In the genomic region with DNA sequence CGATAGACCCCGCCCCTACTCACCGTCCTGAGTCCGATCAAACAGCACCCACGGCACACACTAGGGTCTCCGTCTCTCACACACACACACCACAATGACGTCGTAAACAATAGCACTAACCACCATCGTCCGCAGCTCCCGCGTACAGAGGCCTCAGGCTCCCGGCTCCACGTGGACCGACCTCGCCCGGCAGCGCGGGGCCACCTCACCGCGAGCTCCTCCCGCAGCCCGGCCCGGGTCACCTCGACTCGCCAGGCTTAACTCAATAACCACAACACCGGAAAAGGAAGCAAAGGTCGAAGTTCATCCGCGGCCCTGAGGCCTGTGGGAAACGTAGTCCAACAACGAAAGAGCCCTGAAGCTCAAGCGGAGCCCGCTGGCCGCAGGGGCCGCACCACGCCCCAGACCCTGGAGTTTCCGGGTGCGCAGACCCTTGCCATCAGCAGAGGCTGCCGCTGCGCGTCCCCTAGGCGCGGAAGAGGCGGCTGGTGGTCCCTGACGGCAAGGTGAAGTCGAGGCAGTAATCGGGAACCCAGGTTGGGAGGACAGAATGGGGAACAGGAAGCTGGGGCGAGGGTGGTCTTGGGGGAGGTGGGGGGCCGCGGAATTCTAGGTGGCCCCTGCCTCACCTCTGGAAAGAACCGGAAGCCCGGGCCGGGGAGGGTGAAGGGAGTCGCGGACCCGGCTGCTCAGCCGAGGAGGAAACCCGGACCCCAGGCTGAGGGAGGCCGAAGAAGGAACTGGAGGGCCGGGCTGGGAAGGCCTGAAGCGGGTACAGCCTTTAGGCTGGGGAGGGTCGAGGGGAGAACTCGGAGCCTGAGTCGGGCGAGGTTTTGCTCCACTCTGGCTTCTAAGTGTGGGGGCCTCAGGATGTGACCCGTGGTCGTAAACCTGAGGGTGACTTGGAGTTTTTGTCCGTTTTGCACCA, we compare ENCODE assay signal across 1 cellular context.
TF ChIP-seq lines count a peak whose summit lies in the region.

A gene (minus strand): TSS at position 273 of the 928 bp plus-strand sequence. CDS start 946 bp downstream, outside the sequence.

TF ChIP-seq in K562, 482 proteins besides CTCF, POLR2A, EP300 and RAD21 (continued from another document):
- TF ChIP-seq, protein P1, sequence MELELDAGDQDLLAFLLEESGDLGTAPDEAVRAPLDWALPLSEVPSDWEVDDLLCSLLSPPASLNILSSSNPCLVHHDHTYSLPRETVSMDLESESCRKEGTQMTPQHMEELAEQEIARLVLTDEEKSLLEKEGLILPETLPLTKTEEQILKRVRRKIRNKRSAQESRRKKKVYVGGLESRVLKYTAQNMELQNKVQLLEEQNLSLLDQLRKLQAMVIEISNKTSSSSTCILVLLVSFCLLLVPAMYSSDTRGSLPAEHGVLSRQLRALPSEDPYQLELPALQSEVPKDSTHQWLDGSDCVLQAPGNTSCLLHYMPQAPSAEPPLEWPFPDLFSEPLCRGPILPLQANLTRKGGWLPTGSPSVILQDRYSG (tag; conservative IDR thresholded peaks at IDR 0.05; ENCODE audit: low read depth) = 0 out of 2 replicates have a peak, but pooled peaks have one; percentile 59
- TF ChIP-seq ZBTB17 (CRISPR knock-in tag; IDR thresholded peaks at IDR 0.05) (peak; percentile 66; the same call in 1 of the 2 replicates), IFI16 (CRISPR knock-in tag; IDR thresholded peaks at IDR 0.05) (no peak), GABPB1 (CRISPR knock-in tag; IDR thresholded peaks at IDR 0.05) (peak; percentile 95), CBX1 (IDR thresholded peaks at IDR 0.05; ENCODE audit: low read depth) (peak; percentile 75; the same call in 1 of the 2 replicates), EGR1 (conservative IDR thresholded peaks at IDR 0.05) (no peak), LEF1 (IDR thresholded peaks at IDR 0.05) (no peak), ZFP30 (CRISPR knock-in tag; IDR thresholded peaks at IDR 0.05; ENCODE audit: borderline replicate concordance) (no peak), CBX2 (IDR thresholded peaks at IDR 0.05; ENCODE audit: insufficient read depth, low read length, poor library complexity, severe bottlenecking) (no peak), TBP (optimal IDR thresholded peaks at IDR 0.05; ENCODE audit: low read depth, low read length) (peak; percentile 71), SOX6 (IDR thresholded peaks at IDR 0.05) (peak; percentile 54; the same call in 1 of the 2 replicates), FOXJ2 (tag; IDR thresholded peaks at IDR 0.05) (0 out of 2 replicates have a peak, but pooled peaks have one; percentile 29), MTA3 (IDR thresholded peaks at IDR 0.05; ENCODE audit: borderline replicate concordance) (peak; percentile 78), PML (IDR thresholded peaks at IDR 0.05; ENCODE audit: low read length) (peak; percentile 68), NCOA1 (IDR thresholded peaks at IDR 0.05; ENCODE audit: low read depth) (peak; percentile 63; the same call in 1 of the 2 replicates), PURB (CRISPR knock-in tag; IDR thresholded peaks at IDR 0.05; ENCODE audit: low read depth) (no peak), NRF1 (conservative IDR thresholded peaks at IDR 0.05 in 1 of 2, IDR thresholded peaks at IDR 0.05 in 1 of 2) (peak; percentile 68 to 74), HNRNPUL1 (IDR thresholded peaks at IDR 0.05; ENCODE audit: low read length) (no peak), POU5F1 (IDR thresholded peaks at IDR 0.05; ENCODE audit: borderline replicate concordance, low read depth, low read length, partially characterized antibody) (no peak)
- TF ChIP-seq, protein P2, sequence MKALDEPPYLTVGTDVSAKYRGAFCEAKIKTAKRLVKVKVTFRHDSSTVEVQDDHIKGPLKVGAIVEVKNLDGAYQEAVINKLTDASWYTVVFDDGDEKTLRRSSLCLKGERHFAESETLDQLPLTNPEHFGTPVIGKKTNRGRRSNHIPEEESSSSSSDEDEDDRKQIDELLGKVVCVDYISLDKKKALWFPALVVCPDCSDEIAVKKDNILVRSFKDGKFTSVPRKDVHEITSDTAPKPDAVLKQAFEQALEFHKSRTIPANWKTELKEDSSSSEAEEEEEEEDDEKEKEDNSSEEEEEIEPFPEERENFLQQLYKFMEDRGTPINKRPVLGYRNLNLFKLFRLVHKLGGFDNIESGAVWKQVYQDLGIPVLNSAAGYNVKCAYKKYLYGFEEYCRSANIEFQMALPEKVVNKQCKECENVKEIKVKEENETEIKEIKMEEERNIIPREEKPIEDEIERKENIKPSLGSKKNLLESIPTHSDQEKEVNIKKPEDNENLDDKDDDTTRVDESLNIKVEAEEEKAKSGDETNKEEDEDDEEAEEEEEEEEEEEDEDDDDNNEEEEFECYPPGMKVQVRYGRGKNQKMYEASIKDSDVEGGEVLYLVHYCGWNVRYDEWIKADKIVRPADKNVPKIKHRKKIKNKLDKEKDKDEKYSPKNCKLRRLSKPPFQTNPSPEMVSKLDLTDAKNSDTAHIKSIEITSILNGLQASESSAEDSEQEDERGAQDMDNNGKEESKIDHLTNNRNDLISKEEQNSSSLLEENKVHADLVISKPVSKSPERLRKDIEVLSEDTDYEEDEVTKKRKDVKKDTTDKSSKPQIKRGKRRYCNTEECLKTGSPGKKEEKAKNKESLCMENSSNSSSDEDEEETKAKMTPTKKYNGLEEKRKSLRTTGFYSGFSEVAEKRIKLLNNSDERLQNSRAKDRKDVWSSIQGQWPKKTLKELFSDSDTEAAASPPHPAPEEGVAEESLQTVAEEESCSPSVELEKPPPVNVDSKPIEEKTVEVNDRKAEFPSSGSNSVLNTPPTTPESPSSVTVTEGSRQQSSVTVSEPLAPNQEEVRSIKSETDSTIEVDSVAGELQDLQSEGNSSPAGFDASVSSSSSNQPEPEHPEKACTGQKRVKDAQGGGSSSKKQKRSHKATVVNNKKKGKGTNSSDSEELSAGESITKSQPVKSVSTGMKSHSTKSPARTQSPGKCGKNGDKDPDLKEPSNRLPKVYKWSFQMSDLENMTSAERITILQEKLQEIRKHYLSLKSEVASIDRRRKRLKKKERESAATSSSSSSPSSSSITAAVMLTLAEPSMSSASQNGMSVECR (CRISPR knock-in tag; IDR thresholded peaks at IDR 0.05) = peak; percentile 77; the same call in 1 of the 2 replicates
- TF ChIP-seq, protein P3, sequence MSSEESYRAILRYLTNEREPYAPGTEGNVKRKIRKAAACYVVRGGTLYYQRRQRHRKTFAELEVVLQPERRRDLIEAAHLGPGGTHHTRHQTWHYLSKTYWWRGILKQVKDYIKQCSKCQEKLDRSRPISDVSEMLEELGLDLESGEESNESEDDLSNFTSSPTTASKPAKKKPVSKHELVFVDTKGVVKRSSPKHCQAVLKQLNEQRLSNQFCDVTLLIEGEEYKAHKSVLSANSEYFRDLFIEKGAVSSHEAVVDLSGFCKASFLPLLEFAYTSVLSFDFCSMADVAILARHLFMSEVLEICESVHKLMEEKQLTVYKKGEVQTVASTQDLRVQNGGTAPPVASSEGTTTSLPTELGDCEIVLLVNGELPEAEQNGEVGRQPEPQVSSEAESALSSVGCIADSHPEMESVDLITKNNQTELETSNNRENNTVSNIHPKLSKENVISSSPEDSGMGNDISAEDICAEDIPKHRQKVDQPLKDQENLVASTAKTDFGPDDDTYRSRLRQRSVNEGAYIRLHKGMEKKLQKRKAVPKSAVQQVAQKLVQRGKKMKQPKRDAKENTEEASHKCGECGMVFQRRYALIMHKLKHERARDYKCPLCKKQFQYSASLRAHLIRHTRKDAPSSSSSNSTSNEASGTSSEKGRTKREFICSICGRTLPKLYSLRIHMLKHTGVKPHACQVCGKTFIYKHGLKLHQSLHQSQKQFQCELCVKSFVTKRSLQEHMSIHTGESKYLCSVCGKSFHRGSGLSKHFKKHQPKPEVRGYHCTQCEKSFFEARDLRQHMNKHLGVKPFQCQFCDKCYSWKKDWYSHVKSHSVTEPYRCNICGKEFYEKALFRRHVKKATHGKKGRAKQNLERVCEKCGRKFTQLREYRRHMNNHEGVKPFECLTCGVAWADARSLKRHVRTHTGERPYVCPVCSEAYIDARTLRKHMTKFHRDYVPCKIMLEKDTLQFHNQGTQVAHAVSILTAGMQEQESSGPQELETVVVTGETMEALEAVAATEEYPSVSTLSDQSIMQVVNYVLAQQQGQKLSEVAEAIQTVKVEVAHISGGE (CRISPR knock-in tag; IDR thresholded peaks at IDR 0.05) = peak in 1 of 3 experiments; percentile 81; a peak in 2 of 6 replicates
- TF ChIP-seq, protein P4, sequence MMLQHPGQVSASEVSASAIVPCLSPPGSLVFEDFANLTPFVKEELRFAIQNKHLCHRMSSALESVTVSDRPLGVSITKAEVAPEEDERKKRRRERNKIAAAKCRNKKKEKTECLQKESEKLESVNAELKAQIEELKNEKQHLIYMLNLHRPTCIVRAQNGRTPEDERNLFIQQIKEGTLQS (IDR thresholded peaks at IDR 0.05) = peak; percentile 71; the same call in 1 of the 2 replicates
- TF ChIP-seq, protein P4 (CRISPR knock-in tag; conservative IDR thresholded peaks at IDR 0.05) = no peak
- TF ChIP-seq, protein P5, sequence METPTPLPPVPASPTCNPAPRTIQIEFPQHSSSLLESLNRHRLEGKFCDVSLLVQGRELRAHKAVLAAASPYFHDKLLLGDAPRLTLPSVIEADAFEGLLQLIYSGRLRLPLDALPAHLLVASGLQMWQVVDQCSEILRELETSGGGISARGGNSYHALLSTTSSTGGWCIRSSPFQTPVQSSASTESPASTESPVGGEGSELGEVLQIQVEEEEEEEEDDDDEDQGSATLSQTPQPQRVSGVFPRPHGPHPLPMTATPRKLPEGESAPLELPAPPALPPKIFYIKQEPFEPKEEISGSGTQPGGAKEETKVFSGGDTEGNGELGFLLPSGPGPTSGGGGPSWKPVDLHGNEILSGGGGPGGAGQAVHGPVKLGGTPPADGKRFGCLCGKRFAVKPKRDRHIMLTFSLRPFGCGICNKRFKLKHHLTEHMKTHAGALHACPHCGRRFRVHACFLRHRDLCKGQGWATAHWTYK (CRISPR knock-in tag; IDR thresholded peaks at IDR 0.05) = no peak
